8 cellular contexts compared by ENCODE assay signal in the genomic region with DNA sequence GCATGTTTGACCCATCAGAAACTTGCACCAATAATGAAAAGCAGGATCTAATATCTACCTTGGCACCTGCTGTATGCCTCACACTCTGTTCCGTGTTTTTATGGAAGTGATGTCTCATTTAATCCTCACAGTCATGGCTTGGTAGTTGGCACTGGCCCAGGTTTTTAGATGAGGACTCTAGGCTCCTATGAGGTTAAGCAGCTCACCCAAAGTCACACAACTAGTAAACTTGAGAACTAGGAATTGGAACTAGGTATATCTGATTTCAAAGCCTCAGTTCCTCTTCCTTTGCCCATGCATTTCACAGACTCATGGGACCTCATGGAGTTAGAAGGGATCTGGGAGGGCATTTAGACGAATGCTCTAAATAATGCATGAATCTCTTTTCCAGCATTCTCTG. TPM values are rescaled to one million over a fixed set of nuclear protein-coding genes. Genes with fewer than 3 reads are reported as not detected.
DNase-seq lines count a peak whose midpoint lies in the region; ATAC-seq, FAIRE-seq and TF ChIP-seq lines count a peak whose summit lies in the region.

No MANE protein-coding gene starts in this region.

- peak overlapping the region; percentile 99 for H3K27ac ChIP-seq in osteoblast (ENCODE audit: low read depth, low read length)
- H3K27ac ChIP-seq in CD4-positive, alpha-beta T cell (ENCODE audit: low read depth, low read length) = no peak overlapping the region

- FAIRE-seq in bronchial epithelial cell (lab: Jason Lieb, UNC) = no peak

- H2AFZ ChIP-seq in osteoblast (ENCODE audit: low read length) = no peak overlapping the region

- peak; percentile 37 for DNase-seq in EL
- DNase-seq in MV-4-11 (lab: John Stamatoyannopoulos, UW) = peak; percentile 73
- DNase-seq in bronchial epithelial cell (ENCODE audit: low read depth) = peak; percentile 78
- no peak for DNase-seq in osteoblast (ENCODE audit: insufficient read length, low spot score, missing footprints)
- no peak for DNase-seq in CD4-positive, alpha-beta T cell
- no peak for DNase-seq in COLO829 (ENCODE audit: low spot score)

- no peaks in the 10 kb centered on the region for H3K27me3 Mint-ChIP-seq in CD4-positive, alpha-beta T cell

- no peak overlapping the region for H3K27ac Mint-ChIP-seq in CD4-positive, alpha-beta T cell

- intact Hi-C loops in CD4-positive, alpha-beta T cell (cut with DNase I, micrococcal nuclease) = no loop called here

- ATAC-seq in CD4-positive, alpha-beta T cell (ENCODE audit: poor library complexity) = no peak
- ATAC-seq in GM18907 (IDR thresholded peaks at IDR 0.05; ENCODE audit: unreplicated experiment) (no peak), HG03039 (IDR thresholded peaks at IDR 0.05; ENCODE audit: unreplicated experiment) (no peak)

- no peaks in the 10 kb centered on the region for H3K36me3 Mint-ChIP-seq in CD4-positive, alpha-beta T cell (ENCODE audit: low read depth)

- no peaks in the 10 kb centered on the region for H3K36me3 ChIP-seq in bronchial epithelial cell (ENCODE audit: control insufficient read depth, insufficient read depth, low read length)
- H3K36me3 ChIP-seq in osteoblast (ENCODE audit: insufficient read depth, low read length) = no peaks in the 10 kb centered on the region

- POLR2A ChIA-PET in CD4-positive, alpha-beta T cell (lab: Charles Lee) = no interaction called here

- CTCF ChIA-PET in CD4-positive, alpha-beta T cell (lab: Charles Lee) = interaction anchor here (1.2 to 2.9 kb wide), 2 partner anchors 520 to 583 kb away, joined by 3 to 13 read pairs; no protein-coding TSS in a partner anchor

- peaks cover 8% of the 10 kb centered on the region for H3K4me1 Mint-ChIP-seq in CD4-positive, alpha-beta T cell (ENCODE audit: low read depth)

- H3K4me3 ChIP-seq in bronchial epithelial cell (ENCODE audit: low read depth, low read length) (no peak overlapping the region), osteoblast (ENCODE audit: insufficient read depth, low read length) (peak overlapping the region; percentile 31)

- no peaks in the 10 kb centered on the region for H4K20me1 ChIP-seq in osteoblast (ENCODE audit: insufficient read depth, low read length)

- H3K4me2 ChIP-seq in osteoblast (ENCODE audit: insufficient read depth, low read length) = peak overlapping the region; percentile 79

- H3K9me3 ChIP-seq in osteoblast (ENCODE audit: low read depth, low read length) = no peaks in the 10 kb centered on the region
- no peaks in the 10 kb centered on the region for H3K9me3 ChIP-seq in CD4-positive, alpha-beta T cell (ENCODE audit: control insufficient read depth, low read length)

- no peaks in the 10 kb centered on the region for H3K9me3 Mint-ChIP-seq in CD4-positive, alpha-beta T cell

- no peak overlapping the region for H3K4me3 Mint-ChIP-seq in CD4-positive, alpha-beta T cell

- H3K27me3 ChIP-seq in bronchial epithelial cell (ENCODE audit: control insufficient read depth, insufficient read depth, low read length) (no peaks in the 10 kb centered on the region), osteoblast (ENCODE audit: insufficient read depth, low read length) (no peaks in the 10 kb centered on the region)
- H3K27me3 ChIP-seq in CD4-positive, alpha-beta T cell (ENCODE audit: control insufficient read depth, insufficient read depth, low read length) = no peaks in the 10 kb centered on the region

- peaks cover 50% of the 10 kb centered on the region for H3K4me1 ChIP-seq in osteoblast (ENCODE audit: insufficient read depth, low read length)

- H3K79me2 ChIP-seq in osteoblast (ENCODE audit: insufficient read depth, low read length) = no peaks in the 10 kb centered on the region

- TF ChIP-seq CTCF in bronchial epithelial cell (IDR thresholded peaks at IDR 0.05; ENCODE audit: insufficient read depth, low read length, severe bottlenecking) (no peak), osteoblast (IDR thresholded peaks at IDR 0.05; ENCODE audit: extremely low read depth, low read depth, low read length) (no peak)
- no peak for TF ChIP-seq CTCF in CD4-positive, alpha-beta T cell (IDR thresholded peaks at IDR 0.05)

RNA-seq across cellular contexts. Expression of a gene that starts 21.3 kb away (rescaled TPM):
- total RNA-seq in bronchial epithelial cell (9.1 and 15.0 TPM in 2 replicates), osteoblast (29.7 and 33.6 TPM in 2 replicates)
- total RNA-seq in CD4-positive, alpha-beta T cell = 10 to 100 TPM; 38.4 to 40.9 TPM

Comparison
In these comparisons a context has a peak if more than half of its experiments do, and no peak if none do; other contexts are left out.
1. DNase-seq: peak in EL (single experiment), MV-4-11 (single experiment) and bronchial epithelial cell (single experiment); none in osteoblast (single experiment), CD4-positive, alpha-beta T cell (0 of 10) and COLO829 (single experiment).